1 cellular context compared by ENCODE assay signal in the genomic region with DNA sequence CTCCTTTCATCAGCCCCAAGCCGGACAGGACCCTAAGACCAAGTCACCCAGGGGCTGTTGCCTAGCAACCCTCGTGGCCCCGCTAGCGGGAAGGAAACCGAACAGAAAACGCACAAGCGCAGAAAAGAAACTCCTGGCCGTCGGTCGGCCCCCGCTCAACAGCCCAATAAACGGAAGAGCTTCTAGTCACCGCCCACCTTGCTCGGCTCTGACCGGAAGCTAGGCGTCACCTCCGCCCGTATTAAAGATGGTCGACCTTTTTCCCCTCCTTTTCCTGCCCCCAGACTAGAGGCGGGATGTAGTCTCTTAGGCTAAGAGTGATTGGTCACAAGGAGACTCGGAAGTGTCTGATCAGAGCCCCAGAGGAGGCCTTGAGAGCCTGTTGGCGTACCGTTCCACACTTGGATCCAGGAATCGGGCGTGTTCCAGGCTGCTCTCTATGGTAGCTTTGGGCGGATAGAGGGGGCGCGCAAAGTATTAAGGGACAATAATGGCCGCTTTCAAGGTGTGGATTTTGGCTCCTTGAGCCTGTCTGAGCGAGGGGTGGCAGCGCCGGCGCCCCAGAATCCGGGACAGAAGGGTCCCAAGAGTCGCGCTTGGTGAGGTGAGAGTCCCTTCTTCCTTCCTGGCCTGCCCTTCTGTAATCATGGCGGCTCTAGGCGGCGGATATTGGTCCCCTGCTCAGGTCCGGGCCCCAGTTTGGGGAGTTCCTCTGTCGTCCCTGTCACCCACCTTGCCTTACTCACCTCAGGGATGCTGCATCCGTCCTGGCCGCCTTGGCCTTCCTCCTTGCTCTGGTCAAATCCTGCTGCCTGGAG.
TF ChIP-seq lines count a peak whose summit lies in the region.

A gene (plus strand): TSS at position 400 of the 818 bp plus-strand sequence. CDS start 2,311 bp downstream, outside the sequence.
A gene (minus strand): TSS at position 173 of the 818 bp plus-strand sequence. CDS start 2,871 bp downstream, outside the sequence.

TF ChIP-seq in HepG2, 621 proteins besides CTCF, POLR2A, EP300 and RAD21 (continued from another document and continues in another):
- TF ChIP-seq SP5 (CRISPR knock-in tag; IDR thresholded peaks at IDR 0.05; ENCODE audit: borderline replicate concordance, low read depth) = peak; percentile 23; the same call in 1 of the 2 replicates
- TF ChIP-seq ZNF333 (CRISPR knock-in tag; IDR thresholded peaks at IDR 0.05; ENCODE audit: borderline replicate concordance) = peak; percentile 87; the same call in 1 of the 2 replicates
- TF ChIP-seq MTA3 (CRISPR knock-in tag; IDR thresholded peaks at IDR 0.05) = no peak
- TF ChIP-seq, protein P1, sequence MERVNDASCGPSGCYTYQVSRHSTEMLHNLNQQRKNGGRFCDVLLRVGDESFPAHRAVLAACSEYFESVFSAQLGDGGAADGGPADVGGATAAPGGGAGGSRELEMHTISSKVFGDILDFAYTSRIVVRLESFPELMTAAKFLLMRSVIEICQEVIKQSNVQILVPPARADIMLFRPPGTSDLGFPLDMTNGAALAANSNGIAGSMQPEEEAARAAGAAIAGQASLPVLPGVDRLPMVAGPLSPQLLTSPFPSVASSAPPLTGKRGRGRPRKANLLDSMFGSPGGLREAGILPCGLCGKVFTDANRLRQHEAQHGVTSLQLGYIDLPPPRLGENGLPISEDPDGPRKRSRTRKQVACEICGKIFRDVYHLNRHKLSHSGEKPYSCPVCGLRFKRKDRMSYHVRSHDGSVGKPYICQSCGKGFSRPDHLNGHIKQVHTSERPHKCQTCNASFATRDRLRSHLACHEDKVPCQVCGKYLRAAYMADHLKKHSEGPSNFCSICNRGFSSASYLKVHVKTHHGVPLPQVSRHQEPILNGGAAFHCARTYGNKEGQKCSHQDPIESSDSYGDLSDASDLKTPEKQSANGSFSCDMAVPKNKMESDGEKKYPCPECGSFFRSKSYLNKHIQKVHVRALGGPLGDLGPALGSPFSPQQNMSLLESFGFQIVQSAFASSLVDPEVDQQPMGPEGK (CRISPR knock-in tag; IDR thresholded peaks at IDR 0.05) = peak; percentile 91
- peak; percentile 90; the same call in 1 of the 2 replicates for TF ChIP-seq ZNF547 (CRISPR knock-in tag; IDR thresholded peaks at IDR 0.05)
- TF ChIP-seq, protein P2, sequence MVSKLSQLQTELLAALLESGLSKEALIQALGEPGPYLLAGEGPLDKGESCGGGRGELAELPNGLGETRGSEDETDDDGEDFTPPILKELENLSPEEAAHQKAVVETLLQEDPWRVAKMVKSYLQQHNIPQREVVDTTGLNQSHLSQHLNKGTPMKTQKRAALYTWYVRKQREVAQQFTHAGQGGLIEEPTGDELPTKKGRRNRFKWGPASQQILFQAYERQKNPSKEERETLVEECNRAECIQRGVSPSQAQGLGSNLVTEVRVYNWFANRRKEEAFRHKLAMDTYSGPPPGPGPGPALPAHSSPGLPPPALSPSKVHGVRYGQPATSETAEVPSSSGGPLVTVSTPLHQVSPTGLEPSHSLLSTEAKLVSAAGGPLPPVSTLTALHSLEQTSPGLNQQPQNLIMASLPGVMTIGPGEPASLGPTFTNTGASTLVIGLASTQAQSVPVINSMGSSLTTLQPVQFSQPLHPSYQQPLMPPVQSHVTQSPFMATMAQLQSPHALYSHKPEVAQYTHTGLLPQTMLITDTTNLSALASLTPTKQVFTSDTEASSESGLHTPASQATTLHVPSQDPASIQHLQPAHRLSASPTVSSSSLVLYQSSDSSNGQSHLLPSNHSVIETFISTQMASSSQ (IDR thresholded peaks at IDR 0.05; ENCODE audit: low read depth) = peak; percentile 26; the same call in 1 of the 2 replicates
- TF ChIP-seq, protein P2 (CRISPR knock-in tag; IDR thresholded peaks at IDR 0.05; ENCODE audit: borderline replicate concordance) = peak; percentile 84; the same call in 1 of the 2 replicates
- peak; percentile 19; the same call in 1 of the 2 replicates for TF ChIP-seq ZBTB38 (CRISPR knock-in tag; IDR thresholded peaks at IDR 0.05)
- 0 out of 2 replicates have a peak, but pooled peaks have one; percentile 44 for TF ChIP-seq GFI1 (CRISPR knock-in tag; IDR thresholded peaks at IDR 0.05; ENCODE audit: borderline replicate concordance)
- TF ChIP-seq, protein P3, sequence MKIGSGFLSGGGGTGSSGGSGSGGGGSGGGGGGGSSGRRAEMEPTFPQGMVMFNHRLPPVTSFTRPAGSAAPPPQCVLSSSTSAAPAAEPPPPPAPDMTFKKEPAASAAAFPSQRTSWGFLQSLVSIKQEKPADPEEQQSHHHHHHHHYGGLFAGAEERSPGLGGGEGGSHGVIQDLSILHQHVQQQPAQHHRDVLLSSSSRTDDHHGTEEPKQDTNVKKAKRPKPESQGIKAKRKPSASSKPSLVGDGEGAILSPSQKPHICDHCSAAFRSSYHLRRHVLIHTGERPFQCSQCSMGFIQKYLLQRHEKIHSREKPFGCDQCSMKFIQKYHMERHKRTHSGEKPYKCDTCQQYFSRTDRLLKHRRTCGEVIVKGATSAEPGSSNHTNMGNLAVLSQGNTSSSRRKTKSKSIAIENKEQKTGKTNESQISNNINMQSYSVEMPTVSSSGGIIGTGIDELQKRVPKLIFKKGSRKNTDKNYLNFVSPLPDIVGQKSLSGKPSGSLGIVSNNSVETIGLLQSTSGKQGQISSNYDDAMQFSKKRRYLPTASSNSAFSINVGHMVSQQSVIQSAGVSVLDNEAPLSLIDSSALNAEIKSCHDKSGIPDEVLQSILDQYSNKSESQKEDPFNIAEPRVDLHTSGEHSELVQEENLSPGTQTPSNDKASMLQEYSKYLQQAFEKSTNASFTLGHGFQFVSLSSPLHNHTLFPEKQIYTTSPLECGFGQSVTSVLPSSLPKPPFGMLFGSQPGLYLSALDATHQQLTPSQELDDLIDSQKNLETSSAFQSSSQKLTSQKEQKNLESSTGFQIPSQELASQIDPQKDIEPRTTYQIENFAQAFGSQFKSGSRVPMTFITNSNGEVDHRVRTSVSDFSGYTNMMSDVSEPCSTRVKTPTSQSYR (CRISPR knock-in tag; IDR thresholded peaks at IDR 0.05; ENCODE audit: borderline replicate concordance) = no peak
- peak; percentile 58; the same call in 1 of the 2 replicates for TF ChIP-seq ZNF33B (CRISPR knock-in tag; IDR thresholded peaks at IDR 0.05)
- no peak for TF ChIP-seq THYN1 (CRISPR knock-in tag; IDR thresholded peaks at IDR 0.05; ENCODE audit: borderline replicate concordance, low read depth)
- TF ChIP-seq, protein P4, sequence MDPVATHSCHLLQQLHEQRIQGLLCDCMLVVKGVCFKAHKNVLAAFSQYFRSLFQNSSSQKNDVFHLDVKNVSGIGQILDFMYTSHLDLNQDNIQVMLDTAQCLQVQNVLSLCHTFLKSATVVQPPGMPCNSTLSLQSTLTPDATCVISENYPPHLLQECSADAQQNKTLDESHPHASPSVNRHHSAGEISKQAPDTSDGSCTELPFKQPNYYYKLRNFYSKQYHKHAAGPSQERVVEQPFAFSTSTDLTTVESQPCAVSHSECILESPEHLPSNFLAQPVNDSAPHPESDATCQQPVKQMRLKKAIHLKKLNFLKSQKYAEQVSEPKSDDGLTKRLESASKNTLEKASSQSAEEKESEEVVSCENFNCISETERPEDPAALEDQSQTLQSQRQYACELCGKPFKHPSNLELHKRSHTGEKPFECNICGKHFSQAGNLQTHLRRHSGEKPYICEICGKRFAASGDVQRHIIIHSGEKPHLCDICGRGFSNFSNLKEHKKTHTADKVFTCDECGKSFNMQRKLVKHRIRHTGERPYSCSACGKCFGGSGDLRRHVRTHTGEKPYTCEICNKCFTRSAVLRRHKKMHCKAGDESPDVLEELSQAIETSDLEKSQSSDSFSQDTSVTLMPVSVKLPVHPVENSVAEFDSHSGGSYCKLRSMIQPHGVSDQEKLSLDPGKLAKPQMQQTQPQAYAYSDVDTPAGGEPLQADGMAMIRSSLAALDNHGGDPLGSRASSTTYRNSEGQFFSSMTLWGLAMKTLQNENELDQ (CRISPR knock-in tag; IDR thresholded peaks at IDR 0.05; ENCODE audit: borderline replicate concordance) = no peak
- peak; percentile 22 for TF ChIP-seq SIN3B (IDR thresholded peaks at IDR 0.05; ENCODE audit: low read length)
- no peak for TF ChIP-seq GZF1 (CRISPR knock-in tag; IDR thresholded peaks at IDR 0.05)
- 0 out of 2 replicates have a peak, but pooled peaks have one; percentile 46 for TF ChIP-seq SMAD1 (CRISPR knock-in tag; IDR thresholded peaks at IDR 0.05; ENCODE audit: borderline replicate concordance, low read depth)
- no peak for TF ChIP-seq ZIK1 (CRISPR knock-in tag; IDR thresholded peaks at IDR 0.05; ENCODE audit: borderline replicate concordance, low read depth)
- peak; percentile 96 for TF ChIP-seq THAP11 (CRISPR knock-in tag; IDR thresholded peaks at IDR 0.05)
- TF ChIP-seq SP140L (CRISPR knock-in tag; IDR thresholded peaks at IDR 0.05; ENCODE audit: borderline replicate concordance) = 0 out of 2 replicates have a peak, but pooled peaks have one; percentile 20
- TF ChIP-seq, protein P5, sequence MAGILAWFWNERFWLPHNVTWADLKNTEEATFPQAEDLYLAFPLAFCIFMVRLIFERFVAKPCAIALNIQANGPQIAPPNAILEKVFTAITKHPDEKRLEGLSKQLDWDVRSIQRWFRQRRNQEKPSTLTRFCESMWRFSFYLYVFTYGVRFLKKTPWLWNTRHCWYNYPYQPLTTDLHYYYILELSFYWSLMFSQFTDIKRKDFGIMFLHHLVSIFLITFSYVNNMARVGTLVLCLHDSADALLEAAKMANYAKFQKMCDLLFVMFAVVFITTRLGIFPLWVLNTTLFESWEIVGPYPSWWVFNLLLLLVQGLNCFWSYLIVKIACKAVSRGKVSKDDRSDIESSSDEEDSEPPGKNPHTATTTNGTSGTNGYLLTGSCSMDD (CRISPR knock-in tag; IDR thresholded peaks at IDR 0.05) = no peak
- TF ChIP-seq, protein P6, sequence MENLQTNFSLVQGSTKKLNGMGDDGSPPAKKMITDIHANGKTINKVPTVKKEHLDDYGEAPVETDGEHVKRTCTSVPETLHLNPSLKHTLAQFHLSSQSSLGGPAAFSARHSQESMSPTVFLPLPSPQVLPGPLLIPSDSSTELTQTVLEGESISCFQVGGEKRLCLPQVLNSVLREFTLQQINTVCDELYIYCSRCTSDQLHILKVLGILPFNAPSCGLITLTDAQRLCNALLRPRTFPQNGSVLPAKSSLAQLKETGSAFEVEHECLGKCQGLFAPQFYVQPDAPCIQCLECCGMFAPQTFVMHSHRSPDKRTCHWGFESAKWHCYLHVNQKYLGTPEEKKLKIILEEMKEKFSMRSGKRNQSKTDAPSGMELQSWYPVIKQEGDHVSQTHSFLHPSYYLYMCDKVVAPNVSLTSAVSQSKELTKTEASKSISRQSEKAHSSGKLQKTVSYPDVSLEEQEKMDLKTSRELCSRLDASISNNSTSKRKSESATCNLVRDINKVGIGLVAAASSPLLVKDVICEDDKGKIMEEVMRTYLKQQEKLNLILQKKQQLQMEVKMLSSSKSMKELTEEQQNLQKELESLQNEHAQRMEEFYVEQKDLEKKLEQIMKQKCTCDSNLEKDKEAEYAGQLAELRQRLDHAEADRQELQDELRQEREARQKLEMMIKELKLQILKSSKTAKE (CRISPR knock-in tag; IDR thresholded peaks at IDR 0.05; ENCODE audit: borderline replicate concordance) = no peak
- 0 out of 2 replicates have a peak, but pooled peaks have one; percentile 51 for TF ChIP-seq PAX8 (CRISPR knock-in tag; IDR thresholded peaks at IDR 0.05; ENCODE audit: borderline replicate concordance)
- TF ChIP-seq SYNCRIP (IDR thresholded peaks at IDR 0.05; ENCODE audit: insufficient read depth, low read depth, low read length) = no peak
- no peak for TF ChIP-seq ADNP (CRISPR knock-in tag; IDR thresholded peaks at IDR 0.05)
- TF ChIP-seq, protein P7, sequence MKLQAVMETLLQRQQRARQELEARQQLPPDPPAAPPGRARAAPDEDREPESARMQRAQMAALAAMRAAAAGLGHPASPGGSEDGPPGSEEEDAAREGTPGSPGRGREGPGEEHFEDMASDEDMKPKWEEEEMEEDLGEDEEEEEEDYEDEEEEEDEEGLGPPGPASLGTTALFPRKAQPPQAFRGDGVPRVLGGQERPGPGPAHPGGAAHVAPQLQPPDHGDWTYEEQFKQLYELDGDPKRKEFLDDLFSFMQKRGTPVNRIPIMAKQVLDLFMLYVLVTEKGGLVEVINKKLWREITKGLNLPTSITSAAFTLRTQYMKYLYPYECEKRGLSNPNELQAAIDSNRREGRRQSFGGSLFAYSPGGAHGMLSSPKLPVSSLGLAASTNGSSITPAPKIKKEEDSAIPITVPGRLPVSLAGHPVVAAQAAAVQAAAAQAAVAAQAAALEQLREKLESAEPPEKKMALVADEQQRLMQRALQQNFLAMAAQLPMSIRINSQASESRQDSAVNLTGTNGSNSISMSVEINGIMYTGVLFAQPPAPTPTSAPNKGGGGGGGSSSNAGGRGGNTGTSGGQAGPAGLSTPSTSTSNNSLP (IDR thresholded peaks at IDR 0.05; ENCODE audit: low read depth, low read length) = peak; percentile 42; the same call in 1 of the 2 replicates
- TF ChIP-seq, protein P8, sequence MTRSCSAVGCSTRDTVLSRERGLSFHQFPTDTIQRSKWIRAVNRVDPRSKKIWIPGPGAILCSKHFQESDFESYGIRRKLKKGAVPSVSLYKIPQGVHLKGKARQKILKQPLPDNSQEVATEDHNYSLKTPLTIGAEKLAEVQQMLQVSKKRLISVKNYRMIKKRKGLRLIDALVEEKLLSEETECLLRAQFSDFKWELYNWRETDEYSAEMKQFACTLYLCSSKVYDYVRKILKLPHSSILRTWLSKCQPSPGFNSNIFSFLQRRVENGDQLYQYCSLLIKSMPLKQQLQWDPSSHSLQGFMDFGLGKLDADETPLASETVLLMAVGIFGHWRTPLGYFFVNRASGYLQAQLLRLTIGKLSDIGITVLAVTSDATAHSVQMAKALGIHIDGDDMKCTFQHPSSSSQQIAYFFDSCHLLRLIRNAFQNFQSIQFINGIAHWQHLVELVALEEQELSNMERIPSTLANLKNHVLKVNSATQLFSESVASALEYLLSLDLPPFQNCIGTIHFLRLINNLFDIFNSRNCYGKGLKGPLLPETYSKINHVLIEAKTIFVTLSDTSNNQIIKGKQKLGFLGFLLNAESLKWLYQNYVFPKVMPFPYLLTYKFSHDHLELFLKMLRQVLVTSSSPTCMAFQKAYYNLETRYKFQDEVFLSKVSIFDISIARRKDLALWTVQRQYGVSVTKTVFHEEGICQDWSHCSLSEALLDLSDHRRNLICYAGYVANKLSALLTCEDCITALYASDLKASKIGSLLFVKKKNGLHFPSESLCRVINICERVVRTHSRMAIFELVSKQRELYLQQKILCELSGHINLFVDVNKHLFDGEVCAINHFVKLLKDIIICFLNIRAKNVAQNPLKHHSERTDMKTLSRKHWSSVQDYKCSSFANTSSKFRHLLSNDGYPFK (CRISPR knock-in tag; IDR thresholded peaks at IDR 0.05; ENCODE audit: borderline replicate concordance) = peak; percentile 99
- no peak for TF ChIP-seq REXO4 (CRISPR knock-in tag; IDR thresholded peaks at IDR 0.05; ENCODE audit: borderline replicate concordance)
